13 cellular contexts compared by ENCODE assay signal in the genomic region with DNA sequence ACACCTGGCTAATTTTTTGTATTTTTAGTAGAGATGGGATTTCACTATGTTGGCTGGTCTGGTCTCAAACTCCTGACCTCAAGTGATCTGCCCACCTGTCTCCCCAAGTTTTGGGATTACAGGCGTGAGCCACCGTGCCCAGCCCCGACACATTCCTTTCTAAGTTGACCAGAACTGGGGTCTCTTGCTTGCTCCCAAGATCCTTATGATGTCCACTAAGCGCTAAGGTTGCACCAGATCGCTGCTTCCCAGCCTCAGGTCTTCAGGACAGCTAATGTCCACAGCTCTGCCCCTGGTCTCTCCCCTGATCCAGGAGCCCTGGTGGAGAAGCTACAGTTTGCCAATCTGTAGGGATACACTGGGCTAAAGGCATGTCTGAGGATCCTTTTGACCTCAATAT. TPM values are rescaled to one million over a fixed set of nuclear protein-coding genes. Genes with fewer than 3 reads are reported as not detected.
A peak's percentile ranks its signal among the peaks of the same experiment; 100 is the strongest.
DNase-seq lines count a peak whose midpoint lies in the region; ATAC-seq and TF ChIP-seq lines count a peak whose summit lies in the region.
"Had no signal": no experiment of that assay in that cellular context is flagged by ENCODE, and none has a peak within 500 bp of the region (broad histone marks: within the 10 kb centered on the region; RNA-seq: fewer than 3 reads in every experiment).

No MANE protein-coding gene starts in this region.

- intact Hi-C loops in CD4-positive, alpha-beta memory T cell (cut with micrococcal nuclease): no loop called here

- no peaks in the 10 kb centered on the region for H3K36me3 ChIP-seq in CD4-positive, alpha-beta memory T cell (ENCODE audit: insufficient read depth, low read length)
- no peaks in the 10 kb centered on the region for H3K36me3 ChIP-seq in SU-DHL-6 (ENCODE audit: low read length)

- no peaks in the 10 kb centered on the region for H4K20me1 ChIP-seq in SU-DHL-6 (ENCODE audit: low read depth, low read length)

- no peak overlapping the region for H3K4me3 ChIP-seq in CD4-positive, alpha-beta memory T cell (ENCODE audit: low read length in 2 of 2)
- H3K4me3 ChIP-seq in SU-DHL-6 (ENCODE audit: insufficient read depth, low read length, poor library complexity, severe bottlenecking): no peak overlapping the region

- H3K9ac ChIP-seq in SU-DHL-6 (ENCODE audit: low read length): no peak overlapping the region
- H3K9ac ChIP-seq: SK-N-SH had no signal

- peak overlapping the region; percentile 42 to 100 (median 100) for H3K27ac Mint-ChIP-seq in CD4-positive, alpha-beta memory T cell
- H3K27ac Mint-ChIP-seq in central memory CD8-positive, alpha-beta T cell (ENCODE audit: low read depth): peak overlapping the region; percentile 96
- peak overlapping the region; percentile 26 to 54 (median 44) for H3K27ac Mint-ChIP-seq in nephron

- H3K27me3 Mint-ChIP-seq in CD4-positive, alpha-beta memory T cell: no peaks in the 10 kb centered on the region
- no peaks in the 10 kb centered on the region for H3K27me3 Mint-ChIP-seq in central memory CD8-positive, alpha-beta T cell
- no peaks in the 10 kb centered on the region for H3K27me3 Mint-ChIP-seq in nephron (ENCODE audit: low read depth)

- H3K9me3 ChIP-seq in CD4-positive, alpha-beta memory T cell (ENCODE audit: control insufficient read depth in 1 of 2, low read length in 2 of 2): no peaks in the 10 kb centered on the region
- H3K9me3 ChIP-seq in SU-DHL-6 (ENCODE audit: insufficient read depth, low read length): no peaks in the 10 kb centered on the region
- H3K9me3 ChIP-seq: SK-N-SH had no signal

- no peaks in the 10 kb centered on the region for H3K9me3 Mint-ChIP-seq in CD4-positive, alpha-beta memory T cell
- no peaks in the 10 kb centered on the region for H3K9me3 Mint-ChIP-seq in central memory CD8-positive, alpha-beta T cell
- no peaks in the 10 kb centered on the region for H3K9me3 Mint-ChIP-seq in nephron
- H3K9me3 Mint-ChIP-seq: H9 had no signal

- H3K9me2 ChIP-seq in SU-DHL-6 (replicated peaks; ENCODE audit: insufficient read depth, low read length): no peaks in the 10 kb centered on the region
- H3K9me2 ChIP-seq: SK-N-SH had no signal

- no peak overlapping the region for H3K4me2 ChIP-seq in SU-DHL-6 (ENCODE audit: low read depth, low read length, poor library complexity, severe bottlenecking)
- H3K4me2 ChIP-seq: SK-N-SH had no signal

- H3K27ac ChIP-seq in CD4-positive, alpha-beta memory T cell (ENCODE audit: low read depth, low read length): no peak overlapping the region
- peak overlapping the region; percentile 14; the same call in 1 of the 2 replicates for H3K27ac ChIP-seq in SU-DHL-6 (ENCODE audit: low read depth, low read length)

- no peak overlapping the region for H2AFZ ChIP-seq in SU-DHL-6 (ENCODE audit: low read depth, low read length, severe bottlenecking)

- H3K4me1 ChIP-seq in CD4-positive, alpha-beta memory T cell (ENCODE audit: insufficient read depth, low read length): peaks cover 81% of the 10 kb centered on the region

- POLR2A ChIA-PET in CD4-positive, alpha-beta memory T cell (lab: Charles Lee; ENCODE audit: partially characterized antibody): interaction anchor here (0.7 to 11.9 kb wide), 10 partner anchors 9 to 130 kb away, joined by 3 to 239 read pairs (median 54); a partner anchor contains a TSS

- CTCF ChIA-PET in CD4-positive, alpha-beta memory T cell (lab: Charles Lee; ENCODE audit: partially characterized antibody): interaction anchor here (1.0 to 6.3 kb wide), 5 partner anchors 33 to 211 kb away, joined by 4 to 58 read pairs (median 5); a partner anchor contains a TSS

- no peak for ATAC-seq in central memory CD8-positive, alpha-beta T cell (replicated peaks; ENCODE audit: extremely low read depth, poor library complexity, severe bottlenecking)

- peak overlapping the region in 3 of 8 donors; percentile 20 to 34 (median 27) for H3K4me3 Mint-ChIP-seq in CD4-positive, alpha-beta memory T cell
- peak overlapping the region; percentile 68 for H3K4me3 Mint-ChIP-seq in central memory CD8-positive, alpha-beta T cell
- H3K4me3 Mint-ChIP-seq in nephron: no peak overlapping the region
- H3K4me3 Mint-ChIP-seq: H9 had no signal

- no peaks in the 10 kb centered on the region for H3K79me2 ChIP-seq in SU-DHL-6 (ENCODE audit: insufficient read depth, low read length)

- peaks cover 20% of the 10 kb centered on the region for H3F3A ChIP-seq in SU-DHL-6 (ENCODE audit: insufficient read depth)

- DNase-seq in CD4-positive, alpha-beta memory T cell: no peak
- DNase-seq in central memory CD8-positive, alpha-beta T cell (ENCODE audit: low spot score in 2 of 2): no peak
- DNase-seq in NCI-H510A (lab: John Stamatoyannopoulos, UW): no peak
- DNase-seq in NCI-H510A treated with DMSO at 0.1 percent for 48 hours (lab: John Stamatoyannopoulos, UW): no peak
- no peak for DNase-seq in LoVo (ENCODE audit: low spot score)
- no peak for DNase-seq in GM10266 (ENCODE audit: extremely low spot score)
- DNase-seq: DMS79 treated with DMSO at 0.1 percent for 48 hours, H9, mammary epithelial cell, NCI-H2029 treated with DMSO at 0.1 percent for 48 hours, SK-N-SH had no signal

- TF ChIP-seq CTCF in SU-DHL-6 (IDR thresholded peaks at IDR 0.05; ENCODE audit: insufficient read depth, low read length, poor library complexity, severe bottlenecking) (no peak), nephron (IDR thresholded peaks at IDR 0.05; ENCODE audit: unreplicated experiment in 3 of 3) (no peak), GM10266 (IDR thresholded peaks at IDR 0.05; ENCODE audit: control insufficient read depth, insufficient read depth, low read depth, missing control alignments) (no peak)

- peaks cover 63 to 93% (median 79%) of the 10 kb centered on the region in 4 donors for H3K4me1 Mint-ChIP-seq in CD4-positive, alpha-beta memory T cell
- H3K4me1 Mint-ChIP-seq in central memory CD8-positive, alpha-beta T cell: peaks cover 65% of the 10 kb centered on the region
- peaks cover 60% of the 10 kb centered on the region for H3K4me1 Mint-ChIP-seq in nephron

- H3K36me3 Mint-ChIP-seq in CD4-positive, alpha-beta memory T cell: peaks cover 0 to 13% of the 10 kb centered on the region in 2 donors
- peaks cover 21% of the 10 kb centered on the region for H3K36me3 Mint-ChIP-seq in central memory CD8-positive, alpha-beta T cell (ENCODE audit: insufficient read depth)
- no peaks in the 10 kb centered on the region for H3K36me3 Mint-ChIP-seq in nephron (ENCODE audit: low read depth)

- no peaks in the 10 kb centered on the region for H3K27me3 ChIP-seq in CD4-positive, alpha-beta memory T cell (ENCODE audit: insufficient read depth, low read length)
- H3K27me3 ChIP-seq in SU-DHL-6 (ENCODE audit: low read length): no peaks in the 10 kb centered on the region

RNA-seq across cellular contexts. Expression of a gene that starts 29.5 kb away (rescaled TPM):
- total RNA-seq in CD4-positive, alpha-beta memory T cell: 10 to 100 TPM; 66.6 to 70.7 TPM
- polyA plus RNA-seq in CD4-positive, alpha-beta memory T cell: 100 to 1,000 TPM; 142 to 202 TPM

RNA-seq across cellular contexts. Expression of a gene that starts 35.7 kb away (rescaled TPM):
- total RNA-seq in CD4-positive, alpha-beta memory T cell: 10 to 100 TPM; 28.6 to 31.0 TPM
- polyA plus RNA-seq in CD4-positive, alpha-beta memory T cell: 1 to 10 TPM; 4.8 to 8.1 TPM

Comparison
In these comparisons a context has a peak if more than half of its experiments do, and no peak if none do; other contexts are left out.
1. H3K27ac Mint-ChIP-seq: peak in every context shown above with its lines; median percentile 100 in CD4-positive, alpha-beta memory T cell; 96 in central memory CD8-positive, alpha-beta T cell; 44 in nephron.